ENCODE assay signal across 25 cellular contexts in genomic region chr19:13376537-13376936, GRCh38.
"Had no signal": no experiment of that assay in that cellular context is flagged by ENCODE, and none has a peak within 500 bp of the region (broad histone marks: within the 10 kb centered on the region; RNA-seq: fewer than 3 reads in every experiment).

No MANE protein-coding gene starts in this region.

- H3K27me3 ChIP-seq: adrenal gland, body of pancreas, colonic mucosa, foreskin keratinocyte had no signal

- H3K4me3 ChIP-seq: adrenal gland, body of pancreas, colonic mucosa, gastroesophageal sphincter had no signal

- DNase-seq: activated CD4-positive, alpha-beta memory T cell treated with anti-CD3 and anti-CD28 coated beads, Interleukin-2, amount 10 ng/mL, durations not matched to agents 7 days and 5 days; activated CD4-positive, alpha-beta T cell treated with anti-CD3 and anti-CD28 coated beads for 1 hour; activated CD4-positive, alpha-beta T cell treated with anti-CD3 and anti-CD28 coated beads for 4 hours; activated CD4-positive, alpha-beta T cell treated with anti-CD3 and anti-CD28 coated beads, Interleukin-2, amount 10 ng/mL, durations not matched to agents 7 days and 5 days; activated CD4-positive, alpha-beta T cell treated with anti-CD3 and anti-CD28 coated beads, Interleukin-2, amount 50 U/mL, for 4 hours; activated CD8-positive, alpha-beta memory T cell treated with anti-CD3 and anti-CD28 coated beads, Interleukin-2, amount 50 U/mL, for 48 hours; activated gamma-delta T cell; activated naive CD4-positive, alpha-beta T cell treated with anti-CD3 and anti-CD28 coated beads, Interleukin-2, amount 50 U/mL, for 16 hours; activated naive CD4-positive, alpha-beta T cell treated with Interleukin-2 at 50 U/mL for 16 hours; activated naive CD8-positive, alpha-beta T cell treated with anti-CD3 and anti-CD28 coated beads, Interleukin-2, amount 50 U/mL, for 24 hours; activated T-cell treated with anti-CD3 and anti-CD28 coated beads for 4 hours; activated T-cell treated with anti-CD3 and anti-CD28 coated beads, Interleukin-2, amount 50 U/mL, for 24 hours; activated T-cell treated with anti-CD3 and anti-CD28 coated beads, Interleukin-2, amount 50 U/mL, for 72 hours; adrenal gland; amygdala; aorta; body of pancreas; caudate nucleus; colonic mucosa; effector CD8-positive, alpha-beta T cell; foreskin keratinocyte; head of caudate nucleus; T-helper 2 cell had no signal

- H3K9me3 ChIP-seq: adrenal gland, body of pancreas, colonic mucosa had no signal

- H3K27ac ChIP-seq: adrenal gland, body of pancreas, colonic mucosa, foreskin keratinocyte, gastroesophageal sphincter, VCaP had no signal

- H3K36me3 ChIP-seq: adrenal gland, colonic mucosa, gastroesophageal sphincter had no signal

- H3K4me1 ChIP-seq: adrenal gland, body of pancreas, colonic mucosa, foreskin keratinocyte, gastroesophageal sphincter had no signal
